In genomic region chr1:30801826-30802198, GRCh38 we compare ENCODE assay signal across 1 cellular context.
TF ChIP-seq lines count a peak whose summit lies in the region.

No MANE protein-coding gene starts in this region.

TF ChIP-seq in IMR-90, 13 proteins besides CTCF, POLR2A, EP300 and RAD21 (continued from another document):
- no peak for TF ChIP-seq NFE2L2 (IDR thresholded peaks at IDR 0.05; ENCODE audit: low read depth, low read length)
- no peak for TF ChIP-seq RCOR1 (IDR thresholded peaks at IDR 0.05; ENCODE audit: insufficient replicate concordance, low read length)
- TF ChIP-seq RFX5 (IDR thresholded peaks at IDR 0.05; ENCODE audit: low read depth, low read length): no peak
- TF ChIP-seq, protein P1, sequence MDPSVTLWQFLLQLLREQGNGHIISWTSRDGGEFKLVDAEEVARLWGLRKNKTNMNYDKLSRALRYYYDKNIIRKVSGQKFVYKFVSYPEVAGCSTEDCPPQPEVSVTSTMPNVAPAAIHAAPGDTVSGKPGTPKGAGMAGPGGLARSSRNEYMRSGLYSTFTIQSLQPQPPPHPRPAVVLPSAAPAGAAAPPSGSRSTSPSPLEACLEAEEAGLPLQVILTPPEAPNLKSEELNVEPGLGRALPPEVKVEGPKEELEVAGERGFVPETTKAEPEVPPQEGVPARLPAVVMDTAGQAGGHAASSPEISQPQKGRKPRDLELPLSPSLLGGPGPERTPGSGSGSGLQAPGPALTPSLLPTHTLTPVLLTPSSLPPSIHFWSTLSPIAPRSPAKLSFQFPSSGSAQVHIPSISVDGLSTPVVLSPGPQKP (IDR thresholded peaks at IDR 0.05; ENCODE audit: borderline replicate concordance, low read depth, low read length): no peak
- TF ChIP-seq CEBPB (IDR thresholded peaks at IDR 0.05; ENCODE audit: low read depth, low read length): no peak
- TF ChIP-seq FOS (IDR thresholded peaks at IDR 0.05; ENCODE audit: low read depth, low read length): no peak
- TF ChIP-seq MXI1 (IDR thresholded peaks at IDR 0.05; ENCODE audit: borderline replicate concordance, low read depth, low read length): no peak
- no peak for TF ChIP-seq MAFK (IDR thresholded peaks at IDR 0.05; ENCODE audit: low read depth, low read length)
- TF ChIP-seq, protein P2, sequence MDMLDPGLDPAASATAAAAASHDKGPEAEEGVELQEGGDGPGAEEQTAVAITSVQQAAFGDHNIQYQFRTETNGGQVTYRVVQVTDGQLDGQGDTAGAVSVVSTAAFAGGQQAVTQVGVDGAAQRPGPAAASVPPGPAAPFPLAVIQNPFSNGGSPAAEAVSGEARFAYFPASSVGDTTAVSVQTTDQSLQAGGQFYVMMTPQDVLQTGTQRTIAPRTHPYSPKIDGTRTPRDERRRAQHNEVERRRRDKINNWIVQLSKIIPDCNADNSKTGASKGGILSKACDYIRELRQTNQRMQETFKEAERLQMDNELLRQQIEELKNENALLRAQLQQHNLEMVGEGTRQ (IDR thresholded peaks at IDR 0.05; ENCODE audit: low read depth, low read length): no peak
- TF ChIP-seq SMC3 (IDR thresholded peaks at IDR 0.05; ENCODE audit: low read depth, low read length): peak; percentile 99
- no peak for TF ChIP-seq BHLHE40 (IDR thresholded peaks at IDR 0.05; ENCODE audit: low read depth, low read length)
